In the genomic region with DNA sequence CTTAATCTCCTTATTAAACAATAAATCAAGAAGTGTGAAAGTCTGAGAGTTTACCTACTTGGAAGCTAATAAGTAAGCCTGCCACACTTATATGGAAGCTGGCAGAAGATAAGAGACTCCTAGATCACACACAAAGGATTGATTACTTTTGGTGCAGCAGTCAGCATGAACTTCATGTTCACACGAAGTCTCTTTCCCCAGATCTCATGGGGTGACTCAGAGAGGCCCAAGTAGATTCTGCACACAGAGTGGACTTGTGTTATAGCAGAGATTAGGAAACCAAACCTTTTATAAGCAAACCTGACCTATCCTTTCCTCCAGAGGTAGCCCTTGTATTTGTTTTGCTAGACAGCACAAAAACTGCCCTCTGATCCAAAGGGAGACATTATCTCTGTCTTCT, we compare ENCODE assay signal across 16 cellular contexts. TPM values are rescaled to one million over a fixed set of nuclear protein-coding genes. Genes with fewer than 3 reads are reported as not detected.
DNase-seq lines count a peak whose midpoint lies in the region; ATAC-seq and TF ChIP-seq lines count a peak whose summit lies in the region.
"Had no signal": no experiment of that assay in that cellular context is flagged by ENCODE, and none has a peak within 500 bp of the region (broad histone marks: within the 10 kb centered on the region; RNA-seq: fewer than 3 reads in every experiment).

No MANE protein-coding gene starts in this region.

- H2AFZ ChIP-seq in mammary epithelial cell (ENCODE audit: low read depth, low read length) (no peak overlapping the region), hepatocyte (no peak overlapping the region)
- H2AFZ ChIP-seq: GM23338 had no signal

- ATAC-seq in left colon, result no peak
- ATAC-seq: GM23338 had no signal

- H3K9me2 ChIP-seq in hepatocyte (replicated peaks; ENCODE audit: insufficient read depth), result no peaks in the 10 kb centered on the region

- CTCF ChIA-PET in mammary epithelial cell (lab: Charles Lee; ENCODE audit: low non-redundant PET), result no interaction called here

- no peak overlapping the region for H3K27ac ChIP-seq in mammary epithelial cell (ENCODE audit: insufficient read depth, low read depth, low read length)
- H3K27ac ChIP-seq in breast epithelium, result no peak overlapping the region
- no peak overlapping the region for H3K27ac ChIP-seq in hepatocyte
- H3K27ac ChIP-seq: 22Rv1, BLaER1, HL-60 had no signal

- TF ChIP-seq POLR2A in breast epithelium (IDR thresholded peaks at IDR 0.05), result no peak

- no peak overlapping the region for H3K9ac ChIP-seq in mammary epithelial cell (ENCODE audit: insufficient read depth, low read length)
- H3K9ac ChIP-seq: BLaER1 had no signal

- DNase-seq in mammary epithelial cell, result peak; percentile 12
- DNase-seq in breast epithelium (ENCODE audit: low spot score in 2 of 2), result no peak
- DNase-seq in choroid plexus epithelial cell (ENCODE audit: low read depth), result peak; percentile 41
- peak; percentile 53 for DNase-seq in hepatocyte (ENCODE audit: low spot score)
- DNase-seq in stimulated activated CD4-positive, alpha-beta T cell treated with anti-CD3 and anti-CD28 coated beads, Interleukin-2, amount 100 ng/mL, for 24 hours, result no peak
- no peak for DNase-seq in putamen (ENCODE audit: low spot score)
- no peak for DNase-seq in left colon
- DNase-seq: CD4-positive, alpha-beta memory T cell; DMS79 treated with DMSO at 0.1 percent for 48 hours; GF-D8; HCEC 1CT had no signal

- dilution Hi-C loops in mammary epithelial cell (cut with HindIII; ENCODE audit: low sequenced_read_pairs), result no loop called here

- WGBS in mammary epithelial cell (ENCODE audit: low coverage, missing lambda C conversion rate), result 62% methylated on average over 1 of the region's 1 CpG
- 38% methylated on average over 1 of the region's 1 CpG for WGBS in hepatocyte (ENCODE audit: low lambda C conversion rate, missing lambda C conversion rate)

- H3K9me3 ChIP-seq in mammary epithelial cell (replicated peaks; ENCODE audit: insufficient read depth, low read length) (no peaks in the 10 kb centered on the region), breast epithelium (no peaks in the 10 kb centered on the region), hepatocyte (ENCODE audit: low read depth) (no peaks in the 10 kb centered on the region)
- H3K9me3 ChIP-seq: BLaER1 had no signal

- H3K36me3 ChIP-seq in mammary epithelial cell (ENCODE audit: insufficient read depth, low read length) (no peaks in the 10 kb centered on the region), breast epithelium (no peaks in the 10 kb centered on the region), hepatocyte (replicated peaks; ENCODE audit: insufficient read depth, low read depth) (no peaks in the 10 kb centered on the region)
- H3K36me3 ChIP-seq: BLaER1 had no signal

- no peaks in the 10 kb centered on the region for H3K4me1 ChIP-seq in mammary epithelial cell (ENCODE audit: insufficient read depth, low read length)
- no peaks in the 10 kb centered on the region for H3K4me1 ChIP-seq in breast epithelium
- H3K4me1 ChIP-seq in hepatocyte (ENCODE audit: insufficient read depth), result no peaks in the 10 kb centered on the region
- H3K4me1 ChIP-seq: BLaER1 had no signal

- no peak overlapping the region for H3K4me3 ChIP-seq in mammary epithelial cell (replicated peaks in 1 of 3; ENCODE audit: insufficient read depth in 1 of 3, low read depth in 2 of 3, low read length in 3 of 3)
- H3K4me3 ChIP-seq in breast epithelium, result no peak overlapping the region
- no peak overlapping the region for H3K4me3 ChIP-seq in choroid plexus epithelial cell (ENCODE audit: low read depth, low read length)
- no peak overlapping the region for H3K4me3 ChIP-seq in hepatocyte
- H3K4me3 ChIP-seq: BLaER1, GM23338 had no signal

- no peak for TF ChIP-seq CTCF in mammary epithelial cell (conservative IDR thresholded peaks at IDR 0.05 in 1 of 2, IDR thresholded peaks at IDR 0.05 in 1 of 2; ENCODE audit: extremely low read depth in 1 of 2, insufficient read depth in 1 of 2, low read depth in 1 of 2, low read length in 2 of 2)
- TF ChIP-seq CTCF in breast epithelium (IDR thresholded peaks at IDR 0.05), result no peak
- TF ChIP-seq CTCF in choroid plexus epithelial cell (conservative IDR thresholded peaks at IDR 0.05; ENCODE audit: low read depth, low read length), result no peak
- TF ChIP-seq CTCF in hepatocyte (IDR thresholded peaks at IDR 0.05; ENCODE audit: poor library complexity), result no peak

- H3K27me3 ChIP-seq in mammary epithelial cell (ENCODE audit: insufficient read depth, low read length) (no peaks in the 10 kb centered on the region), breast epithelium (no peaks in the 10 kb centered on the region), hepatocyte (peaks cover 8% of the 10 kb centered on the region)
- H3K27me3 ChIP-seq: BLaER1 had no signal

- H3K79me2 ChIP-seq in mammary epithelial cell (ENCODE audit: insufficient read depth, low read length), result no peaks in the 10 kb centered on the region
- no peaks in the 10 kb centered on the region for H3K79me2 ChIP-seq in hepatocyte

- no peak overlapping the region for H3K4me2 ChIP-seq in mammary epithelial cell (ENCODE audit: insufficient read depth, low read depth, low read length)
- no peak overlapping the region for H3K4me2 ChIP-seq in hepatocyte
- H3K4me2 ChIP-seq: BLaER1, GM23338 had no signal

- H4K20me1 ChIP-seq in mammary epithelial cell (ENCODE audit: insufficient read depth, low read length) (no peaks in the 10 kb centered on the region), hepatocyte (ENCODE audit: insufficient read depth, poor library complexity, severe bottlenecking) (no peaks in the 10 kb centered on the region)
- H4K20me1 ChIP-seq: BLaER1 had no signal

- intact Hi-C loops in mammary epithelial cell (cut with micrococcal nuclease), result no loop called here
- intact Hi-C loops in breast epithelium (cut with DNase I; ENCODE audit: low total_unique reads), result no loop called here
- intact Hi-C loops in left colon (cut with DNase I, micrococcal nuclease), result no loop called here

- BruUV-seq in mammary epithelial cell (replicated peaks; lab: Mats Ljungman, UMichigan), result no TSS peak

- in situ Hi-C loops in mammary epithelial cell (cut with MboI; ENCODE audit: low sequenced_read_pairs in 2 of 2), result no loop called here

RNA-seq across cellular contexts. Expression of a gene that starts 9.9 kb away (rescaled TPM):
- total RNA-seq in mammary epithelial cell (1 to 10 TPM; 6.8 to 9.0 TPM), breast epithelium (10 to 100 TPM in 2 of 3 donors, 1 to 10 TPM in 1; 7.8 to 13.4 (median 12.0) TPM), hepatocyte (6.9 and 8.1 TPM in 2 replicates), left colon (10 to 100 TPM; 21.9 to 23.6 TPM)
- polyA plus RNA-seq in mammary epithelial cell (5.9 TPM), hepatocyte (6.3 and 7.1 TPM in 2 replicates)
- 15.5 TPM for polyA minus RNA-seq in mammary epithelial cell
- polyA plus RNA-seq: CD14-positive monocyte had no signal

Comparison
In these comparisons a context has a peak if more than half of its experiments do, and no peak if none do; other contexts are left out.
1. DNase-seq: peak in mammary epithelial cell (single experiment), choroid plexus epithelial cell (single experiment) and hepatocyte (single experiment); none in breast epithelium (0 of 2), stimulated activated CD4-positive, alpha-beta T cell treated with anti-CD3 and anti-CD28 coated beads, Interleukin-2, amount 100 ng/mL, for 24 hours (0 of 2), putamen (single experiment) and left colon (0 of 2).